ENCODE assay signal across 2 cellular contexts in genomic region chr9:7303932-7304331, GRCh38.
TF ChIP-seq lines count a peak whose summit lies in the region.

No MANE protein-coding gene starts in this region.

TF ChIP-seq in SK-N-SH, 30 proteins besides CTCF, POLR2A, EP300 and RAD21 (continued from another document):
- TF ChIP-seq IRF3 (IDR thresholded peaks at IDR 0.05; ENCODE audit: low read depth, low read length) (no peak), USF1 (IDR thresholded peaks at IDR 0.05; ENCODE audit: borderline replicate concordance, low read depth) (no peak)

TF ChIP-seq in SK-N-SH treated with all-trans-retinoic acid at 6 μM for 48 hours, 23 proteins besides CTCF, POLR2A, EP300 and RAD21 (continued from another document):
- TF ChIP-seq CREB5 (CRISPR knock-in tag; IDR thresholded peaks at IDR 0.05; ENCODE audit: low read depth) (no peak), GLIS3 (CRISPR knock-in tag; IDR thresholded peaks at IDR 0.05) (no peak), TOX (CRISPR knock-in tag; IDR thresholded peaks at IDR 0.05; ENCODE audit: borderline replicate concordance) (no peak), TCF4 (CRISPR knock-in tag; IDR thresholded peaks at IDR 0.05; ENCODE audit: borderline replicate concordance) (no peak)
